Comparison of ENCODE assay signal across 14 cellular contexts in the genomic region with DNA sequence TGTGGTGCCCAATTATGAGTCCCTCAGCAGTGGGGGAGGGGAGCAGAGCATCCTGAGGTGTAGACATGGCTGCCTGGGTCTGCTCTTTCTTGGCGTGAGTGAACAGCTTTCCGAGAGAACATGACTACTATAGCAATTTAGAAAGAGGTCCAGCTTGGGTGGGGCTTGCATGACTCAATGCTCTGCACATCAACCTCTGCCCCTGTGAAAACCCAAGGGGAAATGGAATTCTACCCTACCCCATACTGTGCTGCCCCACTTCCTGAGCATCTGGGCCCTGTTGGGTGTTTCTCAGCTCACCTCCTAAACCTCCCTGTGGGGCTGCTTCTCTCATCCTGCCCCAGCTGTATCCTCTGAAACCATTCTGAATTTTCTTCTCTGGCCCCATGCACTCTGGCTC.
"Had no signal": no experiment of that assay in that cellular context is flagged by ENCODE, and none has a peak within 500 bp of the region (broad histone marks: within the 10 kb centered on the region; RNA-seq: fewer than 3 reads in every experiment).

No MANE protein-coding gene starts in this region.

- DNase-seq: activated CD4-positive, alpha-beta T cell treated with anti-CD3 and anti-CD28 coated beads for 4 hours; activated CD8-positive, alpha-beta memory T cell treated with anti-CD3 and anti-CD28 coated beads, Interleukin-2, amount 50 U/mL, for 4 hours; activated CD8-positive, alpha-beta T cell treated with anti-CD3 and anti-CD28 coated beads for 36 hours; activated gamma-delta T cell treated with Interleukin-2 at 50 U/mL for 16 hours; activated T-cell treated with anti-CD3 and anti-CD28 coated beads, Interleukin-2, amount 50 U/mL, for 72 hours; aorta; glutamatergic neuron; left colon; occipital lobe; stomach; T-helper 1 cell; thyroid gland had no signal

- ATAC-seq: activated CD8-positive, alpha-beta T cell treated with anti-CD3 and anti-CD28 coated beads for 36 hours; activated T-cell treated with anti-CD3 and anti-CD28 coated beads, Interleukin-2, amount 50 U/mL, for 72 hours; left colon had no signal

- H3K4me3 ChIP-seq: breast epithelium, stomach, thyroid gland, vagina had no signal
